ENCODE assay signal across 14 cellular contexts in genomic region chr22:25546242-25546641, GRCh38. TPM values are rescaled to one million over a fixed set of nuclear protein-coding genes. Genes with fewer than 3 reads are reported as not detected.
DNase-seq lines count a peak whose midpoint lies in the region; ATAC-seq and TF ChIP-seq lines count a peak whose summit lies in the region.
"Had no signal": no experiment of that assay in that cellular context is flagged by ENCODE, and none has a peak within 500 bp of the region (broad histone marks: within the 10 kb centered on the region; RNA-seq: fewer than 3 reads in every experiment).

No MANE protein-coding gene starts in this region.

- no peak overlapping the region for H2AFZ ChIP-seq in HCT116 (ENCODE audit: low read depth, low read length, poor library complexity, severe bottlenecking)

- H3K4me2 ChIP-seq in HCT116 (ENCODE audit: low read length) = peak overlapping the region; percentile 40
- H3K4me2 ChIP-seq: A549 had no signal

- H3K36me3 ChIP-seq in HCT116 (ENCODE audit: control insufficient read depth in 1 of 2, insufficient read depth in 2 of 2, low read length in 2 of 2) = no peaks in the 10 kb centered on the region
- H3K36me3 ChIP-seq in KOPT-K1 (ENCODE audit: insufficient read depth, low read length) = no peaks in the 10 kb centered on the region
- H3K36me3 ChIP-seq: BE2C, HAP-1 had no signal

- no peaks in the 10 kb centered on the region for H3K79me2 ChIP-seq in HCT116 (ENCODE audit: insufficient read depth, low read length)

- H3K9me3 ChIP-seq in HCT116 (ENCODE audit: control insufficient read depth in 1 of 2, insufficient read depth in 1 of 2, low read depth in 1 of 2, low read length in 2 of 2) (no peaks in the 10 kb centered on the region), KOPT-K1 (ENCODE audit: insufficient read depth, low read length, poor library complexity, severe bottlenecking) (peaks cover 3% of the 10 kb centered on the region)
- H3K9me3 ChIP-seq: A549, Caco-2, HAP-1 had no signal

- intact Hi-C loops in HCT116 (cut with micrococcal nuclease) = no loop called here
- intact Hi-C loops in activated B cell treated with CpG ODN at 0.5 μM for 24 hours (cut with micrococcal nuclease) = no loop called here

- CTCF ChIA-PET in HCT116 (lab: Charles Lee) (no interaction called here), activated B cell treated with CpG ODN at 0.5 μM for 24 hours (lab: Charles Lee) (interaction anchor here (0.7 to 1.1 kb wide), 2 partner anchors 20 to 155 kb away, joined by 3 to 4 read pairs; no protein-coding TSS in a partner anchor)

- peaks cover 28 to 34% of the 10 kb centered on the region in 2 experiments for H3K4me1 ChIP-seq in HCT116 (ENCODE audit: control insufficient read depth in 1 of 2, insufficient read depth in 2 of 2, low read length in 2 of 2)
- H3K4me1 ChIP-seq: Caco-2, HAP-1 had no signal

- no peak for ATAC-seq in HCT116
- no peak for ATAC-seq in activated B cell treated with CpG ODN at 0.5 μM for 24 hours (ENCODE audit: low read depth)
- no peak for ATAC-seq in stimulated activated memory B cell treated with anti-CD40 and anti-IgM and Interleukin-4, amounts not matched to agents 10 μg/mL and 1 μg/mL and 100 μg/mL, for 72 hours
- no peak for ATAC-seq in HG03378 (IDR thresholded peaks at IDR 0.05; ENCODE audit: unreplicated experiment)
- ATAC-seq: A549 had no signal

- H3K27me3 Mint-ChIP-seq in activated B cell treated with CpG ODN at 0.5 μM for 24 hours = no peaks in the 10 kb centered on the region
- no peaks in the 10 kb centered on the region for H3K27me3 Mint-ChIP-seq in stimulated activated memory B cell treated with anti-CD40 and anti-IgM and Interleukin-4, amounts not matched to agents 10 μg/mL and 1 μg/mL and 100 μg/mL, for 72 hours

- RAD21 ChIA-PET in HCT116 (lab: Charles Lee; ENCODE audit: low non-redundant PET in 1 of 2, low total read pairs in 2 of 2, uncharacterized antibody in 2 of 2, unreplicated experiment in 2 of 2) = no interaction called here

- no peak for TF ChIP-seq RAD21 in HCT116 (IDR thresholded peaks at IDR 0.05; ENCODE audit: low read depth)

- H3K27ac Mint-ChIP-seq in activated B cell treated with CpG ODN at 0.5 μM for 24 hours = peak overlapping the region; percentile 19
- H3K27ac Mint-ChIP-seq in stimulated activated memory B cell treated with anti-CD40 and anti-IgM and Interleukin-4, amounts not matched to agents 10 μg/mL and 1 μg/mL and 100 μg/mL, for 72 hours = peak overlapping the region; percentile 77
- H3K27ac Mint-ChIP-seq: CD8-positive, alpha-beta memory T cell had no signal

- H3K4me3 ChIP-seq in HCT116 (replicated peaks in 1 of 2; ENCODE audit: low read depth in 1 of 2, low read length in 2 of 2) = no peak overlapping the region
- H3K4me3 ChIP-seq: A549, HAP-1 had no signal

- H4K20me1 ChIP-seq in HCT116 (ENCODE audit: insufficient read depth) = no peaks in the 10 kb centered on the region

- H3K4me3 Mint-ChIP-seq in activated B cell treated with CpG ODN at 0.5 μM for 24 hours = no peak overlapping the region
- no peak overlapping the region for H3K4me3 Mint-ChIP-seq in stimulated activated memory B cell treated with anti-CD40 and anti-IgM and Interleukin-4, amounts not matched to agents 10 μg/mL and 1 μg/mL and 100 μg/mL, for 72 hours
- H3K4me3 Mint-ChIP-seq: CD8-positive, alpha-beta memory T cell had no signal

- peaks cover 46% of the 10 kb centered on the region for H3K4me1 Mint-ChIP-seq in activated B cell treated with CpG ODN at 0.5 μM for 24 hours
- peaks cover 55% of the 10 kb centered on the region for H3K4me1 Mint-ChIP-seq in stimulated activated memory B cell treated with anti-CD40 and anti-IgM and Interleukin-4, amounts not matched to agents 10 μg/mL and 1 μg/mL and 100 μg/mL, for 72 hours
- H3K4me1 Mint-ChIP-seq: CD8-positive, alpha-beta memory T cell had no signal

- no TSS peak for BruUV-seq in HCT116 (replicated peaks; lab: Mats Ljungman, UMichigan)

- H3K36me3 Mint-ChIP-seq in activated B cell treated with CpG ODN at 0.5 μM for 24 hours (ENCODE audit: low read depth) = no peaks in the 10 kb centered on the region
- H3K36me3 Mint-ChIP-seq in stimulated activated memory B cell treated with anti-CD40 and anti-IgM and Interleukin-4, amounts not matched to agents 10 μg/mL and 1 μg/mL and 100 μg/mL, for 72 hours = no peaks in the 10 kb centered on the region

- H3K9me3 Mint-ChIP-seq in activated B cell treated with CpG ODN at 0.5 μM for 24 hours = peaks cover 3% of the 10 kb centered on the region
- no peaks in the 10 kb centered on the region for H3K9me3 Mint-ChIP-seq in stimulated activated memory B cell treated with anti-CD40 and anti-IgM and Interleukin-4, amounts not matched to agents 10 μg/mL and 1 μg/mL and 100 μg/mL, for 72 hours

- POLR2A ChIA-PET in HCT116 (lab: Charles Lee) (no interaction called here), activated B cell treated with CpG ODN at 0.5 μM for 24 hours (lab: Charles Lee) (interaction anchor here (0.9 to 2.3 kb wide), 2 partner anchors 16 to 18 kb away, joined by 3 to 9 read pairs; partner anchors contain the start of gene GRK3)

- TF ChIP-seq CTCF in HCT116 (IDR thresholded peaks at IDR 0.05 in 2 of 3, conservative IDR thresholded peaks at IDR 0.05 in 1 of 3; ENCODE audit: borderline replicate concordance in 1 of 3, insufficient read depth in 1 of 3, low read depth in 2 of 3, low read length in 2 of 3) = no peak
- TF ChIP-seq CTCF in activated B cell treated with CpG ODN at 0.5 μM for 24 hours (IDR thresholded peaks at IDR 0.05) = no peak

- DNase-seq in HCT116 (ENCODE audit: low read depth, low spot score) (no peak), activated B cell treated with CpG ODN at 0.5 μM for 24 hours (no peak), NCI-H1105 treated with DMSO at 0.1 percent for 48 hours (lab: John Stamatoyannopoulos, UW) (no peak), dedifferentiated amniotic fluid mesenchymal stem cell (ENCODE audit: extremely low spot score) (no peak)
- DNase-seq: BE2C; Caco-2; CD8-positive, alpha-beta memory T cell; DND-41; GOT3 had no signal

- TF ChIP-seq POLR2A in HCT116 (IDR thresholded peaks at IDR 0.05; ENCODE audit: borderline replicate concordance, extremely low read depth, insufficient read depth, insufficient read length) = no peak

- H3K27ac ChIP-seq in HCT116 (ENCODE audit: low read depth, low read length) (peak overlapping the region; percentile 44; the same call in 1 of the 2 replicates), KOPT-K1 (ENCODE audit: low read depth, low read length, poor library complexity, severe bottlenecking) (peak overlapping the region; percentile 40)
- H3K27ac ChIP-seq: A549 had no signal

- H3K9ac ChIP-seq in HCT116 (ENCODE audit: low read length) = no peak overlapping the region

- no peaks in the 10 kb centered on the region for H3K9me2 ChIP-seq in HCT116 (ENCODE audit: insufficient read depth)

- no peaks in the 10 kb centered on the region for H3K27me3 ChIP-seq in HCT116 (ENCODE audit: insufficient read depth, low read length)
- H3K27me3 ChIP-seq: BE2C had no signal

TF ChIP-seq in HCT116, 20 proteins besides CTCF, POLR2A, EP300 and RAD21:
- TF ChIP-seq FOSL1 (IDR thresholded peaks at IDR 0.05; ENCODE audit: low read depth) (no peak), ATF3 (IDR thresholded peaks at IDR 0.05) (no peak), TCF7L2 (IDR thresholded peaks at IDR 0.05; ENCODE audit: borderline replicate concordance, extremely low read depth, insufficient read depth, insufficient read length) (no peak), JUND (IDR thresholded peaks at IDR 0.05) (no peak), ZFX (IDR thresholded peaks at IDR 0.05) (no peak), SP1 (IDR thresholded peaks at IDR 0.05; ENCODE audit: low read depth) (no peak), SRF (IDR thresholded peaks at IDR 0.05; ENCODE audit: low read depth) (no peak), ELF1 (IDR thresholded peaks at IDR 0.05; ENCODE audit: borderline replicate concordance, low read depth) (no peak), EZH2phosphoT487 (IDR thresholded peaks at IDR 0.05; ENCODE audit: borderline replicate concordance) (no peak), REST (IDR thresholded peaks at IDR 0.05; ENCODE audit: low read depth) (no peak), CEBPB (IDR thresholded peaks at IDR 0.05; ENCODE audit: low read depth) (no peak), SIN3A (IDR thresholded peaks at IDR 0.05; ENCODE audit: low read depth) (no peak), EGR1 (IDR thresholded peaks at IDR 0.05; ENCODE audit: low read depth) (no peak)

RNA-seq across cellular contexts. Expression of gene GRK3, which starts 18.2 kb away (rescaled TPM):
- total RNA-seq in HCT116 (2021; ENCODE audit: unreplicated experiment) (14.6 TPM), activated B cell treated with CpG ODN at 0.5 μM for 24 hours (66.6 and 66.7 TPM in 2 replicates)
- 4.6 and 5.6 TPM in 2 replicates for polyA plus RNA-seq in HCT116 (2012)
